ENCODE assay signal across 16 cellular contexts in genomic region chr5:122897283-122897602, GRCh38.
"Had no signal": no experiment of that assay in that cellular context is flagged by ENCODE, and none has a peak within 500 bp of the region (broad histone marks: within the 10 kb centered on the region; RNA-seq: fewer than 3 reads in every experiment).

No MANE protein-coding gene starts in this region.

- H3K27me3 ChIP-seq: heart left ventricle, neural progenitor cell, ovary, suprapubic skin, tibial artery, upper lobe of left lung, uterus had no signal

- H3K27me3 Mint-ChIP-seq: naive thymus-derived CD8-positive, alpha-beta T cell had no signal

- ATAC-seq: heart left ventricle; mucosa of descending colon; naive thymus-derived CD8-positive, alpha-beta T cell; right cardiac atrium; stimulated activated effector memory CD8-positive, alpha-beta T cell treated with anti-CD3 and anti-CD28 coated beads, Interleukin-12 subunit alpha, Interleukin-12 subunit beta, amount 100 ng/mL, for 72 hours; stimulated activated naive CD8-positive, alpha-beta T cell treated with anti-CD3 and anti-CD28 coated beads, Interleukin-15, Interleukin-2, amounts not matched to agents 100 U/mL and 50 U/mL, for 24 hours had no signal

- H3K9me3 ChIP-seq: heart left ventricle, mucosa of descending colon, ovary, suprapubic skin, tibial artery, upper lobe of left lung, uterus had no signal

- H3K4me3 Mint-ChIP-seq: naive thymus-derived CD8-positive, alpha-beta T cell; neural progenitor cell; stimulated activated effector memory CD8-positive, alpha-beta T cell treated with anti-CD3 and anti-CD28 coated beads, Interleukin-12 subunit alpha, Interleukin-12 subunit beta, amount 100 ng/mL, for 72 hours had no signal

- H3K4me1 ChIP-seq: neural progenitor cell, suprapubic skin, tibial artery, upper lobe of left lung, uterus had no signal

- DNase-seq: heart left ventricle; hypothalamus; naive thymus-derived CD8-positive, alpha-beta T cell; nucleus accumbens; ovary; right cardiac atrium; stimulated activated CD4-positive, alpha-beta T cell treated with anti-CD3 and anti-CD28 coated beads, Interleukin-4, amount 100 ng/mL, for 1 hour; stimulated activated CD8-positive, alpha-beta memory T cell treated with anti-CD3 and anti-CD28 coated beads, Interleukin-4, amount 100 ng/mL, for 48 hours; stimulated activated naive CD8-positive, alpha-beta T cell treated with anti-CD3 and anti-CD28 coated beads, Interleukin-15, Interleukin-2, amounts not matched to agents 100 U/mL and 50 U/mL, for 24 hours; tibial artery; upper lobe of left lung; uterus had no signal

- H3K4me2 ChIP-seq: neural progenitor cell had no signal

- H2AFZ ChIP-seq: neural progenitor cell had no signal

- H3K9ac ChIP-seq: neural progenitor cell had no signal

- H3K4me1 Mint-ChIP-seq: neural progenitor cell had no signal

- H3K36me3 Mint-ChIP-seq: naive thymus-derived CD8-positive, alpha-beta T cell; stimulated activated effector memory CD8-positive, alpha-beta T cell treated with anti-CD3 and anti-CD28 coated beads, Interleukin-12 subunit alpha, Interleukin-12 subunit beta, amount 100 ng/mL, for 72 hours had no signal

- H3K27ac ChIP-seq: heart left ventricle, neural progenitor cell, ovary, suprapubic skin, tibial artery, upper lobe of left lung, uterus had no signal

- H3K27ac Mint-ChIP-seq: naive thymus-derived CD8-positive, alpha-beta T cell; neural progenitor cell; stimulated activated effector memory CD8-positive, alpha-beta T cell treated with anti-CD3 and anti-CD28 coated beads, Interleukin-12 subunit alpha, Interleukin-12 subunit beta, amount 100 ng/mL, for 72 hours had no signal

- H3K9me3 Mint-ChIP-seq: naive thymus-derived CD8-positive, alpha-beta T cell; neural progenitor cell; stimulated activated effector memory CD8-positive, alpha-beta T cell treated with anti-CD3 and anti-CD28 coated beads, Interleukin-12 subunit alpha, Interleukin-12 subunit beta, amount 100 ng/mL, for 72 hours had no signal

- H3K36me3 ChIP-seq: heart left ventricle, neural progenitor cell, ovary, suprapubic skin, tibial artery, upper lobe of left lung, uterus had no signal

- H3K4me3 ChIP-seq: heart left ventricle, mucosa of descending colon, neural progenitor cell, ovary, suprapubic skin, tibial artery, upper lobe of left lung, uterus had no signal
